Comparison of ENCODE assay signal across 8 cellular contexts in the genomic region with DNA sequence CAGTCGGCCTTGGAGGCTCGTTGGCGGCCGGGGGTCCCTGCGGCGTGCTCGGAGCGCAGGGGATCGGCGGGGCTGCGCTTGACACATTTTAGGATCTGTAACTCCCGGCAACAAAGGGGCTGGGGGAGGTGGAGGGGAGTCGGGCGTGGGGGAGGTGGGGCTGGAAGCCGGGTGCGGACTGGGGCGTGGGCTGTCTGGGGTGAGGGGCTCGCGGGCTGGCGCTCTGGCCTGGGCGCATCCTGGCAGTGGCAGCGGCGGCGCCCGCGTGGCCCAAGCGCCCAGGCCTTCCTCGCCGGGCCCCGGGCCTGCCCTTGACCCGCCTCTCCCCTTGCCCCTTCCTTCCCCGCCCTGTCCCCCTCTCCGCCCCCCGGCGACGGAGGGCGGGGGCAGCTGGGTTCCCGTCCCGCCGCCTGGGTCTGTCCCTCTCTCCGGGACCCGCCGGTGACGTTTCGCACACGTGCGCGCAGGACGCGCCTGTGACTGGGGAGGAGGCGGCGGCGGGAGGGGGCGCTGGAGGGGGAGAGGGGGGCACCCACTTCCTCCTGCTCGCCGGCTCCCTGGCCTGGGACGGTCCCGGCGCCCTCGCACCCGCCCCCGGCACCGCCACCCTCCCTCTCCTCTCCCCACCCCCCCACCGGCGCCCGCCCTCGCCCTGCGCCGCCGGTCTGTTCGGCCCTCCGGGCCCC. TPM values are rescaled to one million over a fixed set of nuclear protein-coding genes. Genes with fewer than 3 reads are reported as not detected.
DNase-seq lines count a peak whose midpoint lies in the region; ATAC-seq, FAIRE-seq and TF ChIP-seq lines count a peak whose summit lies in the region.

No MANE protein-coding gene starts in this region.

- H3K27me3 ChIP-seq in GM23338 (ENCODE audit: insufficient read depth) (no peaks in the 10 kb centered on the region), SJCRH30 (no peaks in the 10 kb centered on the region)

- peaks cover 32% of the 10 kb centered on the region for H4K20me1 ChIP-seq in GM23338 (replicated peaks; ENCODE audit: insufficient read depth)

- H3K4me1 Mint-ChIP-seq in GM23338, result peaks cover 26% of the 10 kb centered on the region

- H3K4me1 ChIP-seq in GM23338 (ENCODE audit: insufficient read depth), result peaks cover 19% of the 10 kb centered on the region
- 0 out of 2 replicates have a peak, but pooled peaks cover 4% of the 10 kb centered on the region for H3K4me1 ChIP-seq in SJCRH30

- peak overlapping the region; percentile 94 for H3K27ac Mint-ChIP-seq in GM23338

- no peaks in the 10 kb centered on the region for H3K9me3 ChIP-seq in SJCRH30 (replicated peaks)

- H3K4me3 ChIP-seq in GM23338, result peak overlapping the region; percentile 91
- peak overlapping the region; percentile 97 for H3K4me3 ChIP-seq in SJCRH30

- no peak for TF ChIP-seq CTCF in GM23338 (conservative IDR thresholded peaks at IDR 0.05; ENCODE audit: low read depth in 2 of 2)

- peak overlapping the region; percentile 95 for H3K4me3 Mint-ChIP-seq in GM23338

- peaks cover 58% of the 10 kb centered on the region for H3K79me2 ChIP-seq in GM23338 (replicated peaks; ENCODE audit: insufficient read depth)

- H3K27ac ChIP-seq in GM23338 (ENCODE audit: low read depth) (peak overlapping the region; percentile 96), SJCRH30 (peak overlapping the region; percentile 99)

- no peaks in the 10 kb centered on the region for H3K9me2 ChIP-seq in GM23338 (ENCODE audit: insufficient read depth)

- H3K4me2 ChIP-seq in GM23338, result peak overlapping the region; percentile 95

- peak; percentile 52 for ATAC-seq in GM23338

- H2AFZ ChIP-seq in GM23338, result no peak overlapping the region

- DNase-seq in ELR (ENCODE audit: low read depth) (peak; percentile 92), GM23338 (ENCODE audit: low spot score) (peak; percentile 89), Kasumi-1 (lab: John Stamatoyannopoulos, UW) (peak; percentile 87 to 89), SJCRH30 (peak; percentile 83 to 88), frontal cortex (ENCODE audit: low spot score in 2 of 2) (peak; percentile 69 to 77), nucleus accumbens (lab: John Stamatoyannopoulos, UW) (peak in 55 of 56 donors; percentile 14 to 86 (median 64)), superior temporal gyrus (ENCODE audit: extremely low spot score) (peak; percentile 45)
- DNase-seq in activated naive CD4-positive, alpha-beta T cell (lab: John Stamatoyannopoulos, UW), result peak; percentile 50 to 65 (median 60)

- H3K36me3 ChIP-seq in GM23338 (ENCODE audit: insufficient read depth), result no peaks in the 10 kb centered on the region
- H3K36me3 ChIP-seq in SJCRH30, result peaks cover 24% of the 10 kb centered on the region

- peaks cover 37% of the 10 kb centered on the region for H3K36me3 Mint-ChIP-seq in GM23338 (ENCODE audit: low read depth)

- no peak for FAIRE-seq in frontal cortex (lab: Jason Lieb, UNC)

- 0 out of 3 replicates have a peak, but pooled peaks cover 3% of the 10 kb centered on the region for H3K9me3 Mint-ChIP-seq in GM23338

- H3F3A ChIP-seq in GM23338 (replicated peaks; ENCODE audit: low read depth), result no peaks in the 10 kb centered on the region

- H3K27me3 Mint-ChIP-seq in GM23338 (ENCODE audit: insufficient read depth, low read depth, poor library complexity), result peaks cover 24% of the 10 kb centered on the region

TF ChIP-seq in GM23338, 12 proteins besides CTCF, POLR2A, EP300 and RAD21:
- TF ChIP-seq ZNF114 (CRISPR knock-in tag; IDR thresholded peaks at IDR 0.05) (no peak), ETS1 (IDR thresholded peaks at IDR 0.05) (peak; percentile 27; the same call in 1 of the 2 replicates), CREB1 (CRISPR knock-in tag; IDR thresholded peaks at IDR 0.05; ENCODE audit: low read depth) (peak; percentile 78)
TF ChIP-seq in GM23338: peak in this region for 2.

RNA-seq across cellular contexts. Expression of gene E2F3, which starts 1.5 kb away (rescaled TPM):
- total RNA-seq in GM23338 (2014; rRNA removed; shearing (Covaris generic)), result 33.5 and 37.2 TPM in 2 replicates
- 26.4 and 27.2 TPM in 2 replicates for polyA plus RNA-seq in GM23338 (2016; fragmentation: Nextera tagmentation; extraction: Ambion mirVana)
- 17.8 and 19.2 TPM in 2 replicates for total RNA-seq in SJCRH30 (2014; rRNA removed; shearing (Covaris generic))
- 4.1 TPM for total RNA-seq in frontal cortex

Comparison
In these comparisons a context has a peak if more than half of its experiments do, and no peak if none do; other contexts are left out.
1. Peak in every context shown above with its lines: DNase-seq, ATAC-seq, H3K4me3 ChIP-seq and H3K27ac ChIP-seq.